ENCODE assay signal across 8 cellular contexts in genomic region chr17:17041018-17041521, GRCh38. TPM values are rescaled to one million over a fixed set of nuclear protein-coding genes. Genes with fewer than 3 reads are reported as not detected.
DNase-seq lines count a peak whose midpoint lies in the region; ATAC-seq and TF ChIP-seq lines count a peak whose summit lies in the region.

No MANE protein-coding gene starts in this region.

- H3K36me3 ChIP-seq in adipocyte (ENCODE audit: control insufficient read depth, insufficient read depth, low read length, severe bottlenecking): no peaks in the 10 kb centered on the region
- no peaks in the 10 kb centered on the region for H3K36me3 ChIP-seq in tibial artery

- H3K4me1 ChIP-seq in adipocyte (ENCODE audit: control insufficient read depth, insufficient read depth, low read length): peaks cover 32% of the 10 kb centered on the region
- peaks cover 11 to 53% (median 38%) of the 10 kb centered on the region in 4 donors for H3K4me1 ChIP-seq in tibial artery

- ATAC-seq in left lobe of liver (peak; percentile 14), HG03039 (IDR thresholded peaks at IDR 0.05; ENCODE audit: unreplicated experiment) (no peak)
- no peak for ATAC-seq in activated naive CD4-positive, alpha-beta T cell treated with anti-CD3 and anti-CD28 coated beads, Interleukin-2, amount 50 U/mL, for 72 hours

- H3K4me3 ChIP-seq in NB4 (ENCODE audit: low read depth, low read length) (no peak overlapping the region), adipocyte (ENCODE audit: low read length) (no peak overlapping the region), tibial artery (no peak overlapping the region)

- DNase-seq in D341Med (ENCODE audit: low spot score) (peak; percentile 71), NB4 (ENCODE audit: low read depth) (peak; percentile 39), adipocyte (ENCODE audit: low read depth) (peak; percentile 49), left lobe of liver (ENCODE audit: low spot score) (no peak), tibial artery (peak; percentile 20 to 80), SIG-M5 (lab: John Stamatoyannopoulos, UW) (no peak)
- no peak for DNase-seq in activated naive CD4-positive, alpha-beta T cell treated with anti-CD3 and anti-CD28 coated beads, Interleukin-2, amount 50 U/mL, for 72 hours (ENCODE audit: low spot score in 2 of 2)

- peak overlapping the region; percentile 64 to 80 for H3K27ac ChIP-seq in tibial artery

- no peaks in the 10 kb centered on the region for H3K9me3 Mint-ChIP-seq in activated naive CD4-positive, alpha-beta T cell treated with anti-CD3 and anti-CD28 coated beads, Interleukin-2, amount 50 U/mL, for 72 hours

- H3K9ac ChIP-seq in adipocyte (ENCODE audit: low read length): no peak overlapping the region

- H3K36me3 Mint-ChIP-seq in activated naive CD4-positive, alpha-beta T cell treated with anti-CD3 and anti-CD28 coated beads, Interleukin-2, amount 50 U/mL, for 72 hours: peaks cover 0 to 6% of the 10 kb centered on the region in 2 donors

- no peak for TF ChIP-seq CTCF in NB4 (IDR thresholded peaks at IDR 0.05; ENCODE audit: low read depth, low read length)
- TF ChIP-seq CTCF in tibial artery (IDR thresholded peaks at IDR 0.05): no peak

- TF ChIP-seq POLR2A in NB4 (IDR thresholded peaks at IDR 0.05; ENCODE audit: extremely low read depth, insufficient read length): no peak

- H3K27me3 ChIP-seq in adipocyte (replicated peaks; ENCODE audit: control insufficient read depth, insufficient read depth, low read length): no peaks in the 10 kb centered on the region
- no peaks in the 10 kb centered on the region for H3K27me3 ChIP-seq in tibial artery

- H3K27ac Mint-ChIP-seq in activated naive CD4-positive, alpha-beta T cell treated with anti-CD3 and anti-CD28 coated beads, Interleukin-2, amount 50 U/mL, for 72 hours: no peak overlapping the region

- intact Hi-C loops in tibial artery (cut with DNase I; ENCODE audit: low total_unique reads): no loop called here

- H3K9me3 ChIP-seq in adipocyte (ENCODE audit: control insufficient read depth, low read length): no peaks in the 10 kb centered on the region
- no peaks in the 10 kb centered on the region for H3K9me3 ChIP-seq in tibial artery

RNA-seq across cellular contexts. Expression of gene MPRIP, which starts 1.2 kb away (rescaled TPM):
- 93.3 TPM for total RNA-seq in left lobe of liver
- total RNA-seq in activated naive CD4-positive, alpha-beta T cell treated with anti-CD3 and anti-CD28 coated beads, Interleukin-2, amount 50 U/mL, for 72 hours: 100 to 1,000 TPM in 1 of 2 donors, 10 to 100 TPM in 1; 67.4 to 134 TPM

Comparison
In these comparisons a context has a peak if more than half of its experiments do, and no peak if none do; other contexts are left out.
1. DNase-seq: peak in D341Med (single experiment), NB4 (single experiment), adipocyte (single experiment) and tibial artery (2 of 2); none in left lobe of liver (single experiment), SIG-M5 (single experiment) and activated naive CD4-positive, alpha-beta T cell treated with anti-CD3 and anti-CD28 coated beads, Interleukin-2, amount 50 U/mL, for 72 hours (0 of 2).